ENCODE assay signal across 22 cellular contexts in genomic region chr16:27819356-27819755, GRCh38.
A peak's percentile ranks its signal among the peaks of the same experiment; 100 is the strongest.
DNase-seq lines count a peak whose midpoint lies in the region; ATAC-seq, FAIRE-seq and TF ChIP-seq lines count a peak whose summit lies in the region.
"Had no signal": no experiment of that assay in that cellular context is flagged by ENCODE, and none has a peak within 500 bp of the region (broad histone marks: within the 10 kb centered on the region; RNA-seq: fewer than 3 reads in every experiment).

No MANE protein-coding gene starts in this region.

- no peak for ATAC-seq in stimulated activated effector memory CD8-positive, alpha-beta T cell treated with anti-CD3 and anti-CD28 coated beads, Interleukin-12 subunit alpha, Interleukin-12 subunit beta, amount 100 ng/mL, for 72 hours

- TF ChIP-seq POLR2A in suprapubic skin (IDR thresholded peaks at IDR 0.05), result no peak

- FAIRE-seq in frontal cortex (lab: Jason Lieb, UNC), result no peak
- FAIRE-seq: GM12891, GM19239, H1, HTR-8/SVneo had no signal

- DNase-seq in CD14-positive monocyte (ENCODE audit: low spot score), result peak; percentile 8
- peak; percentile 35 for DNase-seq in islet precursor cell
- peak; percentile 43 for DNase-seq in posterior vena cava (ENCODE audit: low spot score)
- peak; percentile 34 to 65 for DNase-seq in suprapubic skin (ENCODE audit: low spot score in 2 of 2)
- no peak for DNase-seq in stimulated activated effector memory CD8-positive, alpha-beta T cell treated with anti-CD3 and anti-CD28 coated beads, Interleukin-12 subunit alpha, Interleukin-12 subunit beta, amount 100 ng/mL, for 72 hours (ENCODE audit: low spot score in 2 of 2)
- DNase-seq in SIG-M5 treated with dmso at 0.1 percent for 504 hours (lab: John Stamatoyannopoulos, UW; ENCODE audit: unreplicated experiment), result no peak
- DNase-seq in frontal cortex (ENCODE audit: low spot score in 2 of 2), result no peak
- DNase-seq: 8988T; CD4-positive, CD25-positive, alpha-beta regulatory T cell; CD8-positive, alpha-beta memory T cell; COR-L47; DMS 273 treated with DMSO at 0.1 percent for 48 hours; DMS53; DND-41; EL; H9 had no signal

- H3K36me3 ChIP-seq in suprapubic skin, result no peaks in the 10 kb centered on the region
- H3K36me3 ChIP-seq: BLaER1 treated with 17β-estradiol and CSF1 and Interleukin-3, amounts not matched to agents 10 nM and 100 nM had no signal

- TF ChIP-seq CTCF in CD14-positive monocyte (IDR thresholded peaks at IDR 0.05), result no peak
- TF ChIP-seq CTCF in suprapubic skin (IDR thresholded peaks at IDR 0.05), result no peak

- no peaks in the 10 kb centered on the region for H3K36me3 Mint-ChIP-seq in CD14-positive monocyte
- H3K36me3 Mint-ChIP-seq in stimulated activated effector memory CD8-positive, alpha-beta T cell treated with anti-CD3 and anti-CD28 coated beads, Interleukin-12 subunit alpha, Interleukin-12 subunit beta, amount 100 ng/mL, for 72 hours, result peaks cover 5% of the 10 kb centered on the region
- H3K36me3 Mint-ChIP-seq: CD4-positive, CD25-positive, alpha-beta regulatory T cell; CD8-positive, alpha-beta memory T cell had no signal

- no peaks in the 10 kb centered on the region for H3K4me1 ChIP-seq in suprapubic skin

- H3K4me3 Mint-ChIP-seq in CD14-positive monocyte, result no peak overlapping the region
- H3K4me3 Mint-ChIP-seq in stimulated activated effector memory CD8-positive, alpha-beta T cell treated with anti-CD3 and anti-CD28 coated beads, Interleukin-12 subunit alpha, Interleukin-12 subunit beta, amount 100 ng/mL, for 72 hours, result no peak overlapping the region
- H3K4me3 Mint-ChIP-seq: B cell; CD4-positive, CD25-positive, alpha-beta regulatory T cell; CD8-positive, alpha-beta memory T cell; H9 had no signal

- H3K27me3 ChIP-seq in suprapubic skin, result peaks cover 11% of the 10 kb centered on the region
- H3K27me3 ChIP-seq: BLaER1 treated with 17β-estradiol and CSF1 and Interleukin-3, amounts not matched to agents 10 nM and 100 nM had no signal

- 84% methylated on average over 13 of the region's 13 CpGs for WGBS in suprapubic skin

- H3K9me3 ChIP-seq in suprapubic skin, result no peaks in the 10 kb centered on the region
- H3K9me3 ChIP-seq: BLaER1 treated with 17β-estradiol and CSF1 and Interleukin-3, amounts not matched to agents 10 nM and 100 nM had no signal

- H3K9me3 Mint-ChIP-seq in CD14-positive monocyte, result no peaks in the 10 kb centered on the region
- no peaks in the 10 kb centered on the region for H3K9me3 Mint-ChIP-seq in stimulated activated effector memory CD8-positive, alpha-beta T cell treated with anti-CD3 and anti-CD28 coated beads, Interleukin-12 subunit alpha, Interleukin-12 subunit beta, amount 100 ng/mL, for 72 hours
- H3K9me3 Mint-ChIP-seq: CD8-positive, alpha-beta memory T cell; H9 had no signal

- H3K27me3 Mint-ChIP-seq in CD14-positive monocyte (ENCODE audit: low read depth in 3 of 3), result peaks cover 0 to 22% (median under 1%) of the 10 kb centered on the region in 3 donors

- no peak overlapping the region for H3K27ac ChIP-seq in suprapubic skin
- H3K27ac ChIP-seq: BLaER1 treated with 17β-estradiol and CSF1 and Interleukin-3, amounts not matched to agents 10 nM and 100 nM had no signal

- H3K27ac Mint-ChIP-seq in CD14-positive monocyte, result no peak overlapping the region
- no peak overlapping the region for H3K27ac Mint-ChIP-seq in stimulated activated effector memory CD8-positive, alpha-beta T cell treated with anti-CD3 and anti-CD28 coated beads, Interleukin-12 subunit alpha, Interleukin-12 subunit beta, amount 100 ng/mL, for 72 hours
- H3K27ac Mint-ChIP-seq: B cell; CD4-positive, CD25-positive, alpha-beta regulatory T cell had no signal

- H3K4me3 ChIP-seq in suprapubic skin, result no peak overlapping the region
- H3K4me3 ChIP-seq: BLaER1 treated with 17β-estradiol and CSF1 and Interleukin-3, amounts not matched to agents 10 nM and 100 nM had no signal

- H3K4me1 Mint-ChIP-seq in CD14-positive monocyte, result no peaks in the 10 kb centered on the region
- no peaks in the 10 kb centered on the region for H3K4me1 Mint-ChIP-seq in stimulated activated effector memory CD8-positive, alpha-beta T cell treated with anti-CD3 and anti-CD28 coated beads, Interleukin-12 subunit alpha, Interleukin-12 subunit beta, amount 100 ng/mL, for 72 hours
- H3K4me1 Mint-ChIP-seq: B cell; CD4-positive, CD25-positive, alpha-beta regulatory T cell; CD8-positive, alpha-beta memory T cell had no signal

- intact Hi-C loops in CD14-positive monocyte (cut with micrococcal nuclease) (no loop called here), posterior vena cava (cut with DNase I) (no loop called here)

- no peak for TF ChIP-seq EP300 in suprapubic skin (IDR thresholded peaks at IDR 0.05)

Comparison
In these comparisons a context has a peak if more than half of its experiments do, and no peak if none do; other contexts are left out.
1. DNase-seq: peak in CD14-positive monocyte (single experiment), islet precursor cell (single experiment), posterior vena cava (single experiment) and suprapubic skin (2 of 2); none in stimulated activated effector memory CD8-positive, alpha-beta T cell treated with anti-CD3 and anti-CD28 coated beads, Interleukin-12 subunit alpha, Interleukin-12 subunit beta, amount 100 ng/mL, for 72 hours (0 of 2), SIG-M5 treated with dmso at 0.1 percent for 504 hours (single experiment) and frontal cortex (0 of 2).